ENCODE assay signal across 6 cellular contexts in genomic region chr2:130529545-130529944, GRCh38. TPM values are rescaled to one million over a fixed set of nuclear protein-coding genes. Genes with fewer than 3 reads are reported as not detected.
"Had no signal": no experiment of that assay in that cellular context is flagged by ENCODE, and none has a peak within 500 bp of the region (broad histone marks: within the 10 kb centered on the region; RNA-seq: fewer than 3 reads in every experiment).

No MANE protein-coding gene starts in this region.

RNA-seq across cellular contexts. Expression of gene CFC1B, which starts 8.5 kb away (rescaled TPM):
- total RNA-seq: HepG2, HT-29, HT1080, IMR-90, K562 had no signal
- polyA plus RNA-seq: HepG2, IgD-negative memory B cell, IMR-90, K562 had no signal

RNA-seq across cellular contexts. Expression of gene POTEI, which starts 20.4 kb away (rescaled TPM):
- total RNA-seq: IMR-90 had no signal
- polyA plus RNA-seq: IgD-negative memory B cell, IMR-90 had no signal
